In the genomic region with DNA sequence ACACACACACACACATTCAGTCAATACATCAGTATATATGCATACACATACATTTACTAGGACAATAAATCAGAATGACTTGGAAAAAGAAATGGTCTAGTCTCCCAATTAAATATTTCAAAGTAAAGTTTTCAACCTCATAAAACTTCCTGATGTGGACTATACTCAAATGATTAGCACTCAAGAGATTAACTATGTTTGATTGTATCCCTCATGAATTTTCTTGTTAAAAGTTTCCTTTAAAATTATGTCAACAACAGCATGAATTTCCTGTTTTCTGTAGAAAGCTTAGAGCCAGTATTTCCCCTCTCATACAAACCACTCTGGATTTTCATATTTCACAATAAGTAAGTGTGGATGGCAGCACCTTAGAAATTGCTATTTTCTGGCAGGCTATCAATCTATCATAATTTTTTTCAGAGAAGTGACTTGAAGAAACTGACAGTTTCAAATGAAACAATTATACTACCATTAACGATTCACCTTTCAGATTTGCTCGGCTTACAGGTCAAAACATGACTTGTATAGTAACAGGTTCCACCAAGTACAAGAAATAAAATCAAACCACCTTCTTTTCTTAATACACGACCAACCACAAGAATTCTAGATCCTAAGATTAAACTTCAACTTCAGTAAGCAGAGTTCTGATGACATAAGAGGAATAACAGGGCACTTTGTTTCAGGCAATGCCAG, we compare ENCODE assay signal across 15 cellular contexts. TPM values are rescaled to one million over a fixed set of nuclear protein-coding genes. Genes with fewer than 3 reads are reported as not detected.
A peak's percentile ranks its signal among the peaks of the same experiment; 100 is the strongest.
DNase-seq lines count a peak whose midpoint lies in the region; ATAC-seq, FAIRE-seq and TF ChIP-seq lines count a peak whose summit lies in the region.
"Had no signal": no experiment of that assay in that cellular context is flagged by ENCODE, and none has a peak within 500 bp of the region (broad histone marks: within the 10 kb centered on the region; RNA-seq: fewer than 3 reads in every experiment).

No MANE protein-coding gene starts in this region.

- intact Hi-C loops in naive thymus-derived CD4-positive, alpha-beta T cell (cut with micrococcal nuclease): loop anchor here (1.0 to 2.0 kb wide), 2 partner anchors 16 to 21 kb away; a partner anchor contains a TSS
- intact Hi-C loops in psoas muscle (cut with DNase I): no loop called here

- H3K9me3 Mint-ChIP-seq in CD4-positive, CD25-positive, alpha-beta regulatory T cell: no peaks in the 10 kb centered on the region
- H3K9me3 Mint-ChIP-seq in brain: no peaks in the 10 kb centered on the region
- H3K9me3 Mint-ChIP-seq in naive thymus-derived CD4-positive, alpha-beta T cell: no peaks in the 10 kb centered on the region

- no peaks in the 10 kb centered on the region for H3K9me3 ChIP-seq in CD4-positive, CD25-positive, alpha-beta regulatory T cell (ENCODE audit: control insufficient read depth in 2 of 2, low read length in 2 of 2)
- H3K9me3 ChIP-seq in naive thymus-derived CD4-positive, alpha-beta T cell (ENCODE audit: control insufficient read depth in 2 of 3, low read length in 3 of 3): no peaks in the 10 kb centered on the region
- no peaks in the 10 kb centered on the region for H3K9me3 ChIP-seq in psoas muscle

- H3K4me1 ChIP-seq in CD4-positive, CD25-positive, alpha-beta regulatory T cell (ENCODE audit: control insufficient read depth, insufficient read depth, low read length, poor library complexity, severe bottlenecking): peaks cover 19% of the 10 kb centered on the region
- peaks cover 12 to 22% of the 10 kb centered on the region in 2 donors for H3K4me1 ChIP-seq in naive thymus-derived CD4-positive, alpha-beta T cell (ENCODE audit: control insufficient read depth in 2 of 2, insufficient read depth in 2 of 2, low read length in 2 of 2)
- H3K4me1 ChIP-seq in psoas muscle: peaks cover 5% of the 10 kb centered on the region
- H3K4me1 ChIP-seq: parathyroid adenoma had no signal

- in situ Hi-C loops in KBM-7 (cut with MboI; ENCODE audit: low pct_unique_long_range_greater_than_20kb, low sequenced_read_pairs): no loop called here

- peak overlapping the region in 2 of 4 donors; percentile 12 to 57 for H3K4me3 Mint-ChIP-seq in CD4-positive, CD25-positive, alpha-beta regulatory T cell
- no peak overlapping the region for H3K4me3 Mint-ChIP-seq in brain
- H3K4me3 Mint-ChIP-seq in naive thymus-derived CD4-positive, alpha-beta T cell: peak overlapping the region in 7 of 10 donors; percentile 10 to 66 (median 33)

- TF ChIP-seq CTCF in brain (conservative IDR thresholded peaks at IDR 0.05): no peak
- TF ChIP-seq CTCF in psoas muscle (IDR thresholded peaks at IDR 0.05): no peak

- peak overlapping the region; percentile 42 for H3K27ac ChIP-seq in CD4-positive, CD25-positive, alpha-beta regulatory T cell (ENCODE audit: insufficient read depth, low read length, poor library complexity, severe bottlenecking)
- peak overlapping the region; percentile 27 for H3K27ac ChIP-seq in naive thymus-derived CD4-positive, alpha-beta T cell (ENCODE audit: low read depth, low read length)
- no peak overlapping the region for H3K27ac ChIP-seq in psoas muscle
- H3K27ac ChIP-seq: parathyroid adenoma had no signal

- no peaks in the 10 kb centered on the region for H3K27me3 Mint-ChIP-seq in CD4-positive, CD25-positive, alpha-beta regulatory T cell
- no peaks in the 10 kb centered on the region for H3K27me3 Mint-ChIP-seq in brain
- H3K27me3 Mint-ChIP-seq in naive thymus-derived CD4-positive, alpha-beta T cell: no peaks in the 10 kb centered on the region

- 71 to 75% (median 72%) methylated on average over 3 of the region's 3 CpGs for WGBS in psoas muscle, 3 donors

- H3K4me1 Mint-ChIP-seq in CD4-positive, CD25-positive, alpha-beta regulatory T cell: peaks cover 43 to 58% (median 47%) of the 10 kb centered on the region in 4 donors
- H3K4me1 Mint-ChIP-seq in brain: peaks cover 13% of the 10 kb centered on the region
- H3K4me1 Mint-ChIP-seq in naive thymus-derived CD4-positive, alpha-beta T cell: peaks cover 17 to 78% (median 64%) of the 10 kb centered on the region in 7 donors

- H3K36me3 Mint-ChIP-seq in CD4-positive, CD25-positive, alpha-beta regulatory T cell: peaks cover 34% of the 10 kb centered on the region
- peaks cover 56% of the 10 kb centered on the region for H3K36me3 Mint-ChIP-seq in brain
- peaks cover 11 to 35% (median 28%) of the 10 kb centered on the region in 5 donors for H3K36me3 Mint-ChIP-seq in naive thymus-derived CD4-positive, alpha-beta T cell

- no peak for DNase-seq in CD4-positive, CD25-positive, alpha-beta regulatory T cell
- DNase-seq in M059J (ENCODE audit: low read depth) (peak; percentile 42), psoas muscle (no peak), RCC 7860 (ENCODE audit: low spot score) (no peak), KBM-7 (no peak)
- no peak for DNase-seq in naive thymus-derived CD4-positive, alpha-beta T cell
- DNase-seq: activated effector memory CD4-positive, alpha-beta T cell treated with anti-CD3 and anti-CD28 coated beads, Interleukin-2, amount 50 U/mL, for 16 hours; COR-L47; dorsolateral prefrontal cortex; NCI-H345 had no signal

- peak overlapping the region; percentile 79 to 85 (median 83) for H3K27ac Mint-ChIP-seq in CD4-positive, CD25-positive, alpha-beta regulatory T cell
- H3K27ac Mint-ChIP-seq in brain: peak overlapping the region in 3 of 5 experiments; percentile 7 to 23 (median 15)
- H3K27ac Mint-ChIP-seq in naive thymus-derived CD4-positive, alpha-beta T cell: peak overlapping the region; percentile 24 to 87 (median 65)

- H3K36me3 ChIP-seq in CD4-positive, CD25-positive, alpha-beta regulatory T cell (ENCODE audit: control insufficient read depth, insufficient read depth, low read length): peaks cover 46% of the 10 kb centered on the region
- H3K36me3 ChIP-seq in naive thymus-derived CD4-positive, alpha-beta T cell (ENCODE audit: control insufficient read depth in 2 of 3, insufficient read depth in 3 of 3, low read length in 3 of 3): peaks cover 4 to 59% (median 26%) of the 10 kb centered on the region in 3 experiments
- H3K36me3 ChIP-seq in psoas muscle (ENCODE audit: insufficient read depth in 1 of 2, low read depth in 1 of 2): peaks cover 0 to 60% of the 10 kb centered on the region in 2 donors

- POLR2A ChIA-PET in naive thymus-derived CD4-positive, alpha-beta T cell (lab: Charles Lee): interaction anchor here (0.6 to 1.5 kb wide), 2 partner anchors 17 to 18 kb away, joined by 4 to 5 read pairs; no protein-coding TSS in a partner anchor

- peak overlapping the region; percentile 39 for H3K4me3 ChIP-seq in CD4-positive, CD25-positive, alpha-beta regulatory T cell (ENCODE audit: low read depth, low read length)
- H3K4me3 ChIP-seq in naive thymus-derived CD4-positive, alpha-beta T cell (ENCODE audit: low read length): no peak overlapping the region
- no peak overlapping the region for H3K4me3 ChIP-seq in psoas muscle
- H3K4me3 ChIP-seq: dorsolateral prefrontal cortex had no signal

- CTCF ChIA-PET in naive thymus-derived CD4-positive, alpha-beta T cell (lab: Charles Lee): interaction anchor here (3.5 kb wide), 1 partner anchor 18 kb away, joined by 17 read pairs; no protein-coding TSS in a partner anchor

- no peaks in the 10 kb centered on the region for H3K27me3 ChIP-seq in CD4-positive, CD25-positive, alpha-beta regulatory T cell (ENCODE audit: control insufficient read depth, insufficient read depth, low read length)
- no peaks in the 10 kb centered on the region for H3K27me3 ChIP-seq in naive thymus-derived CD4-positive, alpha-beta T cell (ENCODE audit: control insufficient read depth in 2 of 2, insufficient read depth in 2 of 2, low read length in 2 of 2)
- H3K27me3 ChIP-seq in psoas muscle (ENCODE audit: insufficient read depth in 3 of 3, low read length in 2 of 3): no peaks in the 10 kb centered on the region
- H3K27me3 ChIP-seq: dorsolateral prefrontal cortex had no signal

- FAIRE-seq in RCC 7860 (lab: Jason Lieb, UNC): no peak

- ATAC-seq in CD4-positive, CD25-positive, alpha-beta regulatory T cell (ENCODE audit: low read depth in 2 of 2): no peak
- ATAC-seq in naive thymus-derived CD4-positive, alpha-beta T cell: no peak
- no peak for ATAC-seq in psoas muscle
- ATAC-seq in HG03521 (IDR thresholded peaks at IDR 0.05; ENCODE audit: unreplicated experiment): no peak
- ATAC-seq: left lobe of liver, Panc1 had no signal

RNA-seq across cellular contexts. Expression of a gene that starts 20.9 kb away (rescaled TPM):
- total RNA-seq in CD4-positive, CD25-positive, alpha-beta regulatory T cell: 106 TPM
- polyA plus RNA-seq in CD4-positive, CD25-positive, alpha-beta regulatory T cell: 1 to 10 TPM; 3.5 to 4.7 (median 4.6) TPM
- 13.7 and 21.1 TPM in 2 replicates for total RNA-seq in M059J (2014; rRNA removed; shearing (Covaris generic))
- polyA plus RNA-seq in brain (ENCODE audit: insufficient read depth, low read depth, low replicate concordance): 1.8 TPM
- 100 to 1,000 TPM; 104 to 250 (median 156) TPM for total RNA-seq in naive thymus-derived CD4-positive, alpha-beta T cell
- 1 to 10 TPM; 4.0 to 7.3 TPM for polyA plus RNA-seq in naive thymus-derived CD4-positive, alpha-beta T cell
- 10 to 100 TPM; 34.4 to 67.8 (median 43.7) TPM for total RNA-seq in psoas muscle
- 10 to 100 TPM in 2 of 3 donors, 1 to 10 TPM in 1; 5.5 to 18.6 (median 11.2) TPM for polyA plus RNA-seq in psoas muscle

Comparison
In these comparisons a context has a peak if more than half of its experiments do, and no peak if none do; other contexts are left out.
1. H3K27ac Mint-ChIP-seq: peak in every context shown above with its lines; median percentile 83 in CD4-positive, CD25-positive, alpha-beta regulatory T cell; 65 in naive thymus-derived CD4-positive, alpha-beta T cell; 15 in brain.
2. H3K4me3 Mint-ChIP-seq: peak in naive thymus-derived CD4-positive, alpha-beta T cell (7 of 10); none in brain (0 of 5).
3. intact Hi-C loops: an anchor here in naive thymus-derived CD4-positive, alpha-beta T cell (1.0 to 2.0 kb wide); none called in psoas muscle.